Comparison of ENCODE assay signal across 9 cellular contexts in genomic region chr17:19386276-19386863, GRCh38. TPM values are rescaled to one million over a fixed set of nuclear protein-coding genes. Genes with fewer than 3 reads are reported as not detected.
DNase-seq lines count a peak whose midpoint lies in the region; ATAC-seq, FAIRE-seq and TF ChIP-seq lines count a peak whose summit lies in the region.
"Had no signal": no experiment of that assay in that cellular context is flagged by ENCODE, and none has a peak within 500 bp of the region (broad histone marks: within the 10 kb centered on the region; RNA-seq: fewer than 3 reads in every experiment).

No MANE protein-coding gene starts in this region.

- H2AFZ ChIP-seq in H1 (ENCODE audit: low read length), result no peak overlapping the region

- H3K27me3 ChIP-seq in H1 (replicated peaks in 1 of 4; ENCODE audit: control insufficient read depth in 3 of 4, extremely low read depth in 1 of 4, insufficient read depth in 3 of 4, low read length in 3 of 4), result no peaks in the 10 kb centered on the region

- H2BK12ac ChIP-seq in H1 (ENCODE audit: low read depth, low read length), result 0 out of 2 replicates have a peak overlapping the region, but pooled peaks have one; percentile 39

- H3K4me1 ChIP-seq in H1 (replicated peaks in 1 of 4; ENCODE audit: control insufficient read depth in 3 of 4, insufficient read depth in 4 of 4, low read length in 3 of 4), result peaks cover 4 to 20% (median 14%) of the 10 kb centered on the region in 4 experiments

- no peaks in the 10 kb centered on the region for H3K9me3 Mint-ChIP-seq in nephron

- H3K23ac ChIP-seq in H1 (ENCODE audit: insufficient read length), result no peak overlapping the region

- DNase-seq in AG10803 (ENCODE audit: low read depth) (peak; percentile 88), NCI-H226 (peak; percentile 64), H1 (ENCODE audit: low read depth in 1 of 2, low spot score in 2 of 2) (no peak), nucleus accumbens (lab: John Stamatoyannopoulos, UW) (no peak)
- DNase-seq in activated CD8-positive, alpha-beta memory T cell treated with anti-CD3 and anti-CD28 coated beads, Interleukin-2, amount 50 U/mL, for 48 hours, result no peak
- no peak for DNase-seq in activated CD4-positive, alpha-beta T cell treated with anti-CD3 and anti-CD28 coated beads, Interleukin-2, amount 50 U/mL, for 1 hour

- no peak overlapping the region for H3K14ac ChIP-seq in H1 (ENCODE audit: insufficient read length)

- TF ChIP-seq CTCF in AG10803 (conservative IDR thresholded peaks at IDR 0.05; ENCODE audit: low read length), result no peak
- TF ChIP-seq CTCF in H1 (IDR thresholded peaks at IDR 0.05; ENCODE audit: control extremely low read depth in 1 of 3, insufficient read depth in 1 of 3, low read depth in 1 of 3, low read length in 3 of 3), result no peak
- TF ChIP-seq CTCF in nephron (IDR thresholded peaks at IDR 0.05; ENCODE audit: unreplicated experiment in 3 of 3), result no peak

- peaks cover 3% of the 10 kb centered on the region; the same call in 1 of the 2 replicates for H3K23me2 ChIP-seq in H1 (ENCODE audit: low read depth, low read length)

- 0 out of 2 replicates have a peak overlapping the region, but pooled peaks have one; percentile 60 for H2BK5ac ChIP-seq in H1 (ENCODE audit: low read depth, low read length)

- peak overlapping the region; percentile 40; the same call in 1 of the 2 replicates for H4K8ac ChIP-seq in H1 (ENCODE audit: extremely low read depth, insufficient read depth, low read length)

- H4K5ac ChIP-seq in H1 (ENCODE audit: insufficient read length, low read depth, low read length), result no peak overlapping the region

- H3K9me3 ChIP-seq in H1 (ENCODE audit: insufficient read depth in 2 of 2, low read depth in 1 of 2, low read length in 1 of 2), result no peaks in the 10 kb centered on the region

- H4K91ac ChIP-seq in H1 (replicated peaks; ENCODE audit: insufficient read length, low read length), result peak overlapping the region; percentile 68

- H3K79me2 ChIP-seq in H1 (ENCODE audit: control insufficient read depth in 1 of 2, insufficient read depth in 2 of 2, low read length in 2 of 2), result peaks cover 0 to 3% of the 10 kb centered on the region in 2 experiments; a peak in 2 of 4 replicates

- no peak overlapping the region for H2BK120ac ChIP-seq in H1 (replicated peaks; ENCODE audit: low read depth, low read length)

- TF ChIP-seq RAD21 in H1 (IDR thresholded peaks at IDR 0.05 in 1 of 2, conservative IDR thresholded peaks at IDR 0.05 in 1 of 2; ENCODE audit: low read depth in 2 of 2, low read length in 2 of 2), result no peak

- H2BK20ac ChIP-seq in H1 (ENCODE audit: low read length), result no peak overlapping the region

- H3K9ac ChIP-seq in H1 (replicated peaks in 1 of 4; ENCODE audit: extremely low read depth in 1 of 4, low read depth in 3 of 4, low read length in 3 of 4), result peak overlapping the region in 1 of 4 experiments; percentile 37; a peak in 1 of 7 replicates

- no peak for FAIRE-seq in H1 (lab: Jason Lieb, UNC)
- FAIRE-seq: GM18507 had no signal

- peaks cover 72% of the 10 kb centered on the region for H3K4me1 Mint-ChIP-seq in nephron

- peak overlapping the region; percentile 48 for H3K18ac ChIP-seq in H1 (ENCODE audit: extremely low read depth, low read length)

- POLR2A ChIA-PET in H1 (lab: Charles Lee; ENCODE audit: partially characterized antibody), result interaction anchor here (0.6 to 2.7 kb wide), 10 partner anchors 8 to 76 kb away, joined by 3 to 23 read pairs (median 4); partner anchors contain the start of genes B9D1 and MAPK7

- H4K20me1 ChIP-seq in H1 (replicated peaks in 1 of 2; ENCODE audit: control insufficient read depth in 1 of 2, insufficient read depth in 2 of 2, low read length in 2 of 2), result peaks cover 3 to 13% of the 10 kb centered on the region in 2 experiments

- CTCF ChIA-PET in H1 (lab: Charles Lee; ENCODE audit: partially characterized antibody), result interaction anchor here (0.8 to 2.1 kb wide), 5 partner anchors 10 to 334 kb away, joined by 3 to 12 read pairs (median 3); partner anchors contain the start of gene B9D1

- ATAC-seq in HG03378 (IDR thresholded peaks at IDR 0.05; ENCODE audit: unreplicated experiment), result no peak

- H2BK15ac ChIP-seq in H1 (ENCODE audit: low read length), result 0 out of 2 replicates have a peak overlapping the region, but pooled peaks have one; percentile 8

- H2AK5ac ChIP-seq in H1 (ENCODE audit: low read depth, low read length), result 0 out of 2 replicates have a peak overlapping the region, but pooled peaks have one; percentile 53

- peaks cover 5% of the 10 kb centered on the region for H3K79me1 ChIP-seq in H1 (ENCODE audit: low read depth, low read length)

- H3K27me3 Mint-ChIP-seq in nephron (ENCODE audit: low read depth), result no peaks in the 10 kb centered on the region

- peaks cover 21 to 39% (median 28%) of the 10 kb centered on the region in 4 experiments for H3K36me3 ChIP-seq in H1 (ENCODE audit: control insufficient read depth in 2 of 4, insufficient read depth in 4 of 4, low read length in 3 of 4)

- H3K36me3 Mint-ChIP-seq in nephron (ENCODE audit: low read depth), result peaks cover 28% of the 10 kb centered on the region

- H3K4me3 Mint-ChIP-seq in nephron, result peak overlapping the region; percentile 71 to 90 (median 86)

- no peak for TF ChIP-seq EP300 in H1 (IDR thresholded peaks at IDR 0.05; ENCODE audit: borderline replicate concordance in 1 of 2, low read depth in 2 of 2, low read length in 2 of 2)

- H3K27ac Mint-ChIP-seq in nephron, result peak overlapping the region; percentile 96 to 97 (median 96)

- peak overlapping the region; percentile 46 to 53 for H3K4me2 ChIP-seq in H1 (ENCODE audit: insufficient read depth in 1 of 2, low read depth in 2 of 2, low read length in 2 of 2)

- WGBS in H1 (ENCODE audit: extremely low coverage in 1 of 2, insufficient coverage in 1 of 2, insufficient read length in 1 of 2, insufficient replicate concordance in 2 of 2, low coverage in 1 of 2, low lambda C conversion rate in 2 of 2, missing lambda C conversion rate in 1 of 2), 2 experiments, result 71% methylated on average over 17 of the region's 17 CpGs; no CpG with 5 or more reads in 1 of the 2 experiments

- no peak for TF ChIP-seq POLR2A in H1 (IDR thresholded peaks at IDR 0.05; ENCODE audit: control extremely low read depth in 1 of 2, low read depth in 2 of 2, low read length in 2 of 2)

- no peak overlapping the region for H3K4ac ChIP-seq in H1 (replicated peaks; ENCODE audit: insufficient read length, low read depth, low read length)

- H3K27ac ChIP-seq in H1 (ENCODE audit: low read depth, low read length), result no peak overlapping the region

- H3K4me3 ChIP-seq in AG10803 (ENCODE audit: low read length) (peak overlapping the region; percentile 86), H1 (ENCODE audit: extremely low read depth in 1 of 4, insufficient read depth in 2 of 4, low read depth in 3 of 4, low read length in 4 of 4) (peak overlapping the region in 1 of 4 experiments; percentile 49; a peak in 1 of 8 replicates)

- H3K56ac ChIP-seq in H1 (replicated peaks; ENCODE audit: insufficient read length, low read depth, low read length), result no peak overlapping the region

TF ChIP-seq in H1, 55 proteins besides CTCF, POLR2A, EP300 and RAD21 (continues in another document):
- TF ChIP-seq SAP30 (IDR thresholded peaks at IDR 0.05; ENCODE audit: insufficient read depth, insufficient replicate concordance, low read length), result no peak
- TF ChIP-seq TBP (IDR thresholded peaks at IDR 0.05; ENCODE audit: low read depth, low read length), result no peak
- no peak for TF ChIP-seq SIRT6 (IDR thresholded peaks at IDR 0.05; ENCODE audit: low read length)
- peak; percentile 47; the same call in 1 of the 2 replicates for TF ChIP-seq CEBPB (IDR thresholded peaks at IDR 0.05; ENCODE audit: low read depth, low read length)

RNA-seq across cellular contexts. Expression of gene MFAP4, which starts 0.6 kb away (rescaled TPM):
- 3.6 and 3.8 TPM in 2 replicates for total RNA-seq in H1 (2021; fragmentation: NEBNext Ultra II Directional; extraction: Animal tissue kit (Norgen Biotek cat#: 25700))
- polyA plus RNA-seq in H1 (2011; rRNA removed), result 3.1 and 8.1 TPM in 2 replicates
- 3.4 TPM for polyA plus RNA-seq in H1 (2011; cell fraction: cytosol; rRNA removed)
- 9.6 TPM for polyA plus RNA-seq in H1 (2011; cell fraction: nucleus; rRNA removed)
- polyA plus RNA-seq in H1 (2012, experiment 1 of 2), result 3.4 to 5.8 TPM (median 4.6 TPM) in 4 replicates
- polyA plus RNA-seq in H1 (2012, experiment 2 of 2), result 5.5 TPM
- polyA plus RNA-seq in H1 (2013, experiment 1 of 2), result 6.5 TPM
- 8.6 TPM for polyA plus RNA-seq in H1 (2013, experiment 2 of 2)
- 1.9 and 4.1 TPM in 2 replicates for polyA minus RNA-seq in H1 (2011; rRNA and poly(A)+ RNA removed)
- 3.8 TPM for polyA minus RNA-seq in H1 (2011; cell fraction: cytosol; rRNA and poly(A)+ RNA removed)
- 2.5 TPM for polyA minus RNA-seq in H1 (2011; cell fraction: nucleus; rRNA and poly(A)+ RNA removed)

RNA-seq across cellular contexts. Expression of gene MAPK7, which starts 8.1 kb away (rescaled TPM):
- 28.1 and 33.8 TPM in 2 replicates for total RNA-seq in H1 (2021; fragmentation: NEBNext Ultra II Directional; extraction: Animal tissue kit (Norgen Biotek cat#: 25700))
- polyA plus RNA-seq in H1 (2011; rRNA removed), result 15.2 and 31.3 TPM in 2 replicates
- polyA plus RNA-seq in H1 (2011; cell fraction: cytosol; rRNA removed), result 14.1 TPM
- 49.4 TPM for polyA plus RNA-seq in H1 (2011; cell fraction: nucleus; rRNA removed)
- 20.3 to 30.7 TPM (median 27.8 TPM) in 4 replicates for polyA plus RNA-seq in H1 (2012, experiment 1 of 2)
- polyA plus RNA-seq in H1 (2012, experiment 2 of 2), result 32.4 TPM
- 23.0 TPM for polyA plus RNA-seq in H1 (2013, experiment 1 of 2)
- polyA plus RNA-seq in H1 (2013, experiment 2 of 2), result 21.6 TPM
- 51.2 and 56.3 TPM in 2 replicates for polyA minus RNA-seq in H1 (2011; rRNA and poly(A)+ RNA removed)
- 21.0 TPM for polyA minus RNA-seq in H1 (2011; cell fraction: cytosol; rRNA and poly(A)+ RNA removed)
- polyA minus RNA-seq in H1 (2011; cell fraction: nucleus; rRNA and poly(A)+ RNA removed), result 57.7 TPM

RNA-seq across cellular contexts. Expression of gene B9D1, which starts 23.8 kb away (rescaled TPM):
- 24.6 and 25.4 TPM in 2 replicates for total RNA-seq in H1 (2021; fragmentation: NEBNext Ultra II Directional; extraction: Animal tissue kit (Norgen Biotek cat#: 25700))
- polyA plus RNA-seq in H1 (2011; rRNA removed), result 65.7 and 74.8 TPM in 2 replicates
- 69.9 TPM for polyA plus RNA-seq in H1 (2011; cell fraction: cytosol; rRNA removed)
- 99.2 TPM for polyA plus RNA-seq in H1 (2011; cell fraction: nucleus; rRNA removed)
- 26.4 to 39.5 TPM (median 32.7 TPM) in 4 replicates for polyA plus RNA-seq in H1 (2012, experiment 1 of 2)
- polyA plus RNA-seq in H1 (2012, experiment 2 of 2), result 41.1 TPM
- 27.1 TPM for polyA plus RNA-seq in H1 (2013, experiment 1 of 2)
- 26.2 TPM for polyA plus RNA-seq in H1 (2013, experiment 2 of 2)
- 28.7 and 41.3 TPM in 2 replicates for polyA minus RNA-seq in H1 (2011; rRNA and poly(A)+ RNA removed)
- polyA minus RNA-seq in H1 (2011; cell fraction: cytosol; rRNA and poly(A)+ RNA removed), result 35.0 TPM
- 35.7 TPM for polyA minus RNA-seq in H1 (2011; cell fraction: nucleus; rRNA and poly(A)+ RNA removed)

RNA-seq across cellular contexts. Expression of gene RNF112, which starts 24.7 kb away (rescaled TPM):
- 2.2 and 2.3 TPM in 2 replicates for total RNA-seq in H1 (2021; fragmentation: NEBNext Ultra II Directional; extraction: Animal tissue kit (Norgen Biotek cat#: 25700))
- 1.1 and 1.7 TPM in 2 replicates for polyA plus RNA-seq in H1 (2011; rRNA removed)
- polyA plus RNA-seq in H1 (2011; cell fraction: cytosol; rRNA removed), result 1.7 TPM
- 8.6 TPM for polyA plus RNA-seq in H1 (2011; cell fraction: nucleus; rRNA removed)
- 1.4 to 3.8 TPM (median 2.5 TPM) in 4 replicates for polyA plus RNA-seq in H1 (2012, experiment 1 of 2)
- polyA plus RNA-seq in H1 (2012, experiment 2 of 2), result 0.79 TPM
- 0.85 TPM for polyA plus RNA-seq in H1 (2013, experiment 1 of 2)
- polyA plus RNA-seq in H1 (2013, experiment 2 of 2), result 0.90 TPM
- 0.68 and 0.98 TPM in 2 replicates for polyA minus RNA-seq in H1 (2011; rRNA and poly(A)+ RNA removed)
- 4.6 TPM for polyA minus RNA-seq in H1 (2011; cell fraction: cytosol; rRNA and poly(A)+ RNA removed)
- polyA minus RNA-seq in H1 (2011; cell fraction: nucleus; rRNA and poly(A)+ RNA removed), result 1.6 TPM

Comparison
In these comparisons a context has a peak if more than half of its experiments do, and no peak if none do; other contexts are left out.
1. DNase-seq: peak in AG10803 (single experiment) and NCI-H226 (single experiment); none in H1 (0 of 2), activated CD8-positive, alpha-beta memory T cell treated with anti-CD3 and anti-CD28 coated beads, Interleukin-2, amount 50 U/mL, for 48 hours (single experiment), activated CD4-positive, alpha-beta T cell treated with anti-CD3 and anti-CD28 coated beads, Interleukin-2, amount 50 U/mL, for 1 hour (single experiment) and nucleus accumbens (0 of 56).